In genomic region chrX:134375691-134376090, GRCh38 we compare ENCODE assay signal across 1 cellular context.
TF ChIP-seq lines count a peak whose summit lies in the region.

No MANE protein-coding gene starts in this region.

TF ChIP-seq in HepG2, 621 proteins besides CTCF, POLR2A, EP300 and RAD21:
- no peak for TF ChIP-seq SKIL (CRISPR knock-in tag; IDR thresholded peaks at IDR 0.05; ENCODE audit: borderline replicate concordance)
- no peak for TF ChIP-seq SP4 (CRISPR knock-in tag; IDR thresholded peaks at IDR 0.05)
- no peak for TF ChIP-seq CBX2 (IDR thresholded peaks at IDR 0.05; ENCODE audit: low read depth, low read length)
- no peak for TF ChIP-seq CBX2 (CRISPR knock-in tag; IDR thresholded peaks at IDR 0.05; ENCODE audit: low read depth)
- no peak for TF ChIP-seq ELF3 (CRISPR knock-in tag; IDR thresholded peaks at IDR 0.05)
- no peak for TF ChIP-seq SUZ12 (IDR thresholded peaks at IDR 0.05; ENCODE audit: low read depth, low read length)
- TF ChIP-seq SALL1 (CRISPR knock-in tag; IDR thresholded peaks at IDR 0.05), result no peak
- no peak for TF ChIP-seq HCFC1 (IDR thresholded peaks at IDR 0.05; ENCODE audit: low read depth, low read length)
- TF ChIP-seq, protein P1, sequence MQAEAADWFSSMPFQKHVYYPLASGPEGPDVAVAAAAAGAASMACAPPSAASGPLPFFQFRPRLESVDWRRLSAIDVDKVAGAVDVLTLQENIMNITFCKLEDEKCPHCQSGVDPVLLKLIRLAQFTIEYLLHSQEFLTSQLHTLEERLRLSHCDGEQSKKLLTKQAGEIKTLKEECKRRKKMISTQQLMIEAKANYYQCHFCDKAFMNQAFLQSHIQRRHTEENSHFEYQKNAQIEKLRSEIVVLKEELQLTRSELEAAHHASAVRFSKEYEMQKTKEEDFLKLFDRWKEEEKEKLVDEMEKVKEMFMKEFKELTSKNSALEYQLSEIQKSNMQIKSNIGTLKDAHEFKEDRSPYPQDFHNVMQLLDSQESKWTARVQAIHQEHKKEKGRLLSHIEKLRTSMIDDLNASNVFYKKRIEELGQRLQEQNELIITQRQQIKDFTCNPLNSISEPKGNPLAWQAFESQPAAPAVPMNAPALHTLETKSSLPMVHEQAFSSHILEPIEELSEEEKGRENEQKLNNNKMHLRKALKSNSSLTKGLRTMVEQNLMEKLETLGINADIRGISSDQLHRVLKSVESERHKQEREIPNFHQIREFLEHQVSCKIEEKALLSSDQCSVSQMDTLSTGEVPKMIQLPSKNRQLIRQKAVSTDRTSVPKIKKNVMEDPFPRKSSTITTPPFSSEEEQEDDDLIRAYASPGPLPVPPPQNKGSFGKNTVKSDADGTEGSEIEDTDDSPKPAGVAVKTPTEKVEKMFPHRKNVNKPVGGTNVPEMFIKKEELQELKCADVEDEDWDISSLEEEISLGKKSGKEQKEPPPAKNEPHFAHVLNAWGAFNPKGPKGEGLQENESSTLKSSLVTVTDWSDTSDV (CRISPR knock-in tag; IDR thresholded peaks at IDR 0.05), result no peak
- no peak for TF ChIP-seq RCOR2 (CRISPR knock-in tag; IDR thresholded peaks at IDR 0.05)
- no peak for TF ChIP-seq RARG (CRISPR knock-in tag; IDR thresholded peaks at IDR 0.05; ENCODE audit: low read depth)
- no peak for TF ChIP-seq TAF15 (IDR thresholded peaks at IDR 0.05; ENCODE audit: low read depth, low read length, poor library complexity, severe bottlenecking)
- no peak for TF ChIP-seq NKX3-1 (CRISPR knock-in tag; IDR thresholded peaks at IDR 0.05)
- no peak for TF ChIP-seq ZEB1 (IDR thresholded peaks at IDR 0.05; ENCODE audit: insufficient replicate concordance, low read depth)
- no peak for TF ChIP-seq FOXP4 (CRISPR knock-in tag; IDR thresholded peaks at IDR 0.05)
- TF ChIP-seq ZNF431 (CRISPR knock-in tag; IDR thresholded peaks at IDR 0.05; ENCODE audit: borderline replicate concordance, low read depth), result no peak
- no peak for TF ChIP-seq ZNF83 (CRISPR knock-in tag; IDR thresholded peaks at IDR 0.05; ENCODE audit: borderline replicate concordance)
